30 cellular contexts compared by ENCODE assay signal in genomic region chr12:108440736-108441135, GRCh38.
"Had no signal": no experiment of that assay in that cellular context is flagged by ENCODE, and none has a peak within 500 bp of the region (broad histone marks: within the 10 kb centered on the region; RNA-seq: fewer than 3 reads in every experiment).

No MANE protein-coding gene starts in this region.

- H3K36me3 ChIP-seq: WERI-Rb-1 had no signal

- H3K27ac ChIP-seq: body of pancreas, WERI-Rb-1 had no signal

- ATAC-seq: activated CD4-positive, alpha-beta T cell treated with anti-CD3 and anti-CD28 coated beads for 36 hours; activated CD8-positive, alpha-beta memory T cell treated with anti-CD3 and anti-CD28 coated beads, Interleukin-2, amount 10 ng/mL, durations not matched to agents 7 days and 5 days; activated CD8-positive, alpha-beta T cell treated with anti-CD3 and anti-CD28 coated beads, Interleukin-2, amount 10 ng/mL, durations not matched to agents 7 days and 5 days; activated T-cell treated with anti-CD3 and anti-CD28 coated beads, Interleukin-2, amount 50 U/mL, for 72 hours; body of pancreas; esophagus mucosa; T-helper 17 cell had no signal

- H3K27me3 ChIP-seq: body of pancreas had no signal

- DNase-seq: activated CD4-positive, alpha-beta memory T cell treated with anti-CD3 and anti-CD28 coated beads for 36 hours; activated CD4-positive, alpha-beta T cell treated with anti-CD3 and anti-CD28 coated beads for 36 hours; activated CD4-positive, alpha-beta T cell treated with anti-CD3 and anti-CD28 coated beads, Interleukin-2, amount 10 ng/mL, durations not matched to agents 24 days and 14 days; activated CD4-positive, CD25-positive, alpha-beta regulatory T cell; activated CD4-positive, CD25-positive, alpha-beta regulatory T cell treated with anti-CD3 and anti-CD28 coated beads, Interleukin-2, amount 50 U/mL, for 72 hours; activated CD8-positive, alpha-beta memory T cell treated with anti-CD3 and anti-CD28 coated beads, Interleukin-2, amount 10 ng/mL, durations not matched to agents 7 days and 5 days; activated CD8-positive, alpha-beta memory T cell treated with anti-CD3 and anti-CD28 coated beads, Interleukin-2, amount 50 U/mL, for 4 hours; activated CD8-positive, alpha-beta T cell treated with anti-CD3 and anti-CD28 coated beads, Interleukin-2, amount 10 ng/mL, durations not matched to agents 7 days and 5 days; activated gamma-delta T cell treated with Interleukin-2 at 50 U/mL for 16 hours; activated naive CD4-positive, alpha-beta T cell treated with anti-CD3 and anti-CD28 coated beads, Interleukin-2, amount 50 U/mL, for 16 hours; activated naive CD4-positive, alpha-beta T cell treated with Interleukin-2 at 50 U/mL for 16 hours; activated T-cell treated with anti-CD3 and anti-CD28 coated beads for 4 hours; activated T-cell treated with anti-CD3 and anti-CD28 coated beads, Interleukin-2, amount 50 U/mL, for 24 hours; activated T-cell treated with anti-CD3 and anti-CD28 coated beads, Interleukin-2, amount 50 U/mL, for 72 hours; amniotic stem cell; anterior cingulate cortex; body of pancreas; caudate nucleus; cortex of kidney; dermis blood vessel endothelial cell; effector CD8-positive, alpha-beta T cell; foreskin fibroblast; head of caudate nucleus; T-helper 1 cell; T-helper 17 cell; T1000; WERI-Rb-1 had no signal

- H3K4me1 ChIP-seq: body of pancreas had no signal

- H3K9me3 ChIP-seq: body of pancreas had no signal

- H3K4me3 ChIP-seq: body of pancreas had no signal

- FAIRE-seq: colon, frontal cortex had no signal
